In the genomic region with DNA sequence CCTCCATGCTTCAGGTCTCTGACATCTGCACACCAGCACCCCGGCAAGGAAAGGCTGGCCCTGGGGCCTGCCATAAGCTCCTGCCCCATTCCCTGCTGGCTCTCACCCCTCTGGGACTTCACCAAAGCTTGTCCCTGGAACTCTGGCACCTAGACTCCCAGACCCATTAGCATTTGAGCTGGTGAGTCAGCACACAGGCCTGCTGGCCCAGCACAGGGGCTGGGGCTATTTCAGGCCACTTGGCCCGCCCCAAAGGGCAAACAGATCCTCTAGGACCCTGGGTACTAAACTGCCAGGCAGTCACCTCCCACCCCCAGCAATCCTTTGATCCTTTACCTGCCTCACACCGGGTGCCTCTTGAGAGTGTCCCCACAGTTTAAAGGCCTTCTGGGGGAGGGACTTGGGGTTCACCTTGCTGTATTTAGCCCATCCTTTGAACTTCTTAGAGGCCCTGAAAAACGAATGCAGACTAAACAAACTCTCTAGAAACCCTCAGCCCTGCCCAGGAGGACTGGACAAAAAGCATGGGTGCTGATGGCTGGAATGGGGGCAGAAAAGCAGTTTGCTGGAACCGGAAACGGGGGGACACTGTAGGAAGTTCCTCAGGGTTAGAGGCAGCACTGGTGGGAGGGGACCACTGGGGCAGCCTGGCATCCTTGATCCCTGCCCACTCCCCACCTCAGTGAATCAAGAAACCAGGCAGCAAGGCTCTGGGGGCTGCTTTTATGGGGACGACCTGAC, we compare ENCODE assay signal across 10 cellular contexts. TPM values are rescaled to one million over a fixed set of nuclear protein-coding genes. Genes with fewer than 3 reads are reported as not detected.
DNase-seq lines count a peak whose midpoint lies in the region; ATAC-seq and TF ChIP-seq lines count a peak whose summit lies in the region.
"Had no signal": no experiment of that assay in that cellular context is flagged by ENCODE, and none has a peak within 500 bp of the region (broad histone marks: within the 10 kb centered on the region; RNA-seq: fewer than 3 reads in every experiment).

No MANE protein-coding gene starts in this region.

- H3K79me2 ChIP-seq in SK-N-SH (ENCODE audit: insufficient read depth), result no peaks in the 10 kb centered on the region

- H3K27me3 ChIP-seq in SK-N-SH (ENCODE audit: insufficient read depth) (no peaks in the 10 kb centered on the region), rectal smooth muscle tissue (ENCODE audit: control insufficient read depth, insufficient read depth, low read length) (no peaks in the 10 kb centered on the region)

- no peak for TF ChIP-seq RAD21 in SK-N-SH (IDR thresholded peaks at IDR 0.05; ENCODE audit: low read length)

- H3K4me3 ChIP-seq in SK-N-SH (ENCODE audit: low read depth in 2 of 2, low read length in 1 of 2) (no peak overlapping the region), rectal smooth muscle tissue (ENCODE audit: low read length) (no peak overlapping the region)

- H3K4me1 ChIP-seq in SK-N-SH (ENCODE audit: control insufficient read depth in 1 of 2, insufficient read depth in 2 of 2, low read depth in 1 of 2, low read length in 1 of 2) (peaks cover 20 to 23% of the 10 kb centered on the region in 2 experiments; a peak in 3 of 4 replicates), rectal smooth muscle tissue (ENCODE audit: control insufficient read depth, insufficient read depth, low read length) (peaks cover 10% of the 10 kb centered on the region)

- peaks cover 29% of the 10 kb centered on the region for H3F3A ChIP-seq in SK-N-SH (replicated peaks; ENCODE audit: insufficient read depth)

- H3K27ac ChIP-seq in SK-N-SH (ENCODE audit: low read depth in 2 of 2, low read length in 1 of 2) (peak overlapping the region; percentile 48 to 69), rectal smooth muscle tissue (ENCODE audit: low read depth, low read length) (peak overlapping the region; percentile 60)

- DNase-seq in ELF-1 (ENCODE audit: low read depth, low spot score) (peak; percentile 74), SK-N-SH (peak; percentile 62), left cardiac atrium (no peak)
- no peak for DNase-seq in activated CD4-positive, alpha-beta T cell treated with anti-CD3 and anti-CD28 coated beads, Interleukin-2, amount 50 U/mL, for 48 hours
- DNase-seq: NCI-H510A had no signal

- H3K9me3 ChIP-seq in SK-N-SH, result no peaks in the 10 kb centered on the region

- H3K9me2 ChIP-seq in SK-N-SH, result no peaks in the 10 kb centered on the region

- no peak for TF ChIP-seq EP300 in SK-N-SH (IDR thresholded peaks at IDR 0.05; ENCODE audit: borderline replicate concordance in 1 of 2, low read depth in 1 of 2, low read length in 1 of 2)

- no peak overlapping the region for H2AFZ ChIP-seq in SK-N-SH (ENCODE audit: low read depth)

- ATAC-seq in left cardiac atrium (peak; percentile 59 to 68), GM18858 (IDR thresholded peaks at IDR 0.05; ENCODE audit: unreplicated experiment) (no peak), GM21528 (IDR thresholded peaks at IDR 0.05; ENCODE audit: low FRiP score, unreplicated experiment) (no peak), GM18909 (IDR thresholded peaks at IDR 0.05; ENCODE audit: poor library complexity, unreplicated experiment) (no peak)
- ATAC-seq: natural killer cell treated with Interleukin-12 subunit alpha and Interleukin-12 subunit beta and Interleukin-15 and Interleukin-18, amount 100 ng/mL, for 72 hours had no signal

- H3K9ac ChIP-seq in SK-N-SH (no peak overlapping the region), rectal smooth muscle tissue (ENCODE audit: low read length) (no peak overlapping the region)

- intact Hi-C loops in left cardiac atrium (cut with DNase I), result no loop called here

- peak overlapping the region; percentile 50 for H3K4me2 ChIP-seq in SK-N-SH

- H3K36me3 ChIP-seq in SK-N-SH (replicated peaks in 1 of 2; ENCODE audit: control insufficient read depth in 1 of 2, insufficient read depth in 2 of 2, low read length in 1 of 2) (peaks cover 12 to 31% of the 10 kb centered on the region in 2 experiments), rectal smooth muscle tissue (ENCODE audit: control insufficient read depth, insufficient read depth, low read length) (peaks cover 25% of the 10 kb centered on the region)

- WGBS in SK-N-SH (ENCODE audit: low lambda C conversion rate), result 67% methylated on average over 7 of the region's 7 CpGs

- no peak for TF ChIP-seq CTCF in SK-N-SH (IDR thresholded peaks at IDR 0.05)

- POLR2A ChIA-PET in SK-N-SH (lab: Yijun Ruan, JAX), result interaction anchor here (1.0 to 1.3 kb wide), 2 partner anchors 13 to 16 kb away, joined by 3 read pairs; no protein-coding TSS in a partner anchor

- H4K20me1 ChIP-seq in SK-N-SH (ENCODE audit: insufficient read depth), result 0 out of 2 replicates have a peak, but pooled peaks cover 3% of the 10 kb centered on the region

- CTCF ChIA-PET in SK-N-SH (lab: Yijun Ruan, JAX), result interaction anchor here (0.9 to 11.3 kb wide), 6 partner anchors 13 to 39 kb away, joined by 3 to 116 read pairs (median 6); partner anchors contain the start of gene PPP1R9B

TF ChIP-seq in SK-N-SH, 30 proteins besides CTCF, POLR2A, EP300 and RAD21:
- peak; percentile 58; the same call in 1 of the 2 replicates for TF ChIP-seq JUND (IDR thresholded peaks at IDR 0.05)
- no peak for TF ChIP-seq ELF1 (IDR thresholded peaks at IDR 0.05)
TF ChIP-seq in SK-N-SH: peak in this region for 1.

RNA-seq across cellular contexts. Expression of gene SAMD14, which starts 3.2 kb away (rescaled TPM):
- 2.8 and 3.4 TPM in 2 replicates for polyA plus RNA-seq in SK-N-SH (2012; rRNA removed)
- polyA plus RNA-seq in SK-N-SH (2012; cell fraction: cytosol; rRNA removed), result 1.2 and 2.0 TPM in 2 replicates
- polyA plus RNA-seq in SK-N-SH (2012; cell fraction: nucleus; rRNA removed), result 12.4 and 16.5 TPM in 2 replicates
- 1 to 10 TPM; 1.6 to 2.1 TPM for total RNA-seq in left cardiac atrium

RNA-seq across cellular contexts. Expression of gene PPP1R9B, which starts 17.3 kb away (rescaled TPM):
- polyA plus RNA-seq in SK-N-SH (2012; rRNA removed), result 26.9 and 35.2 TPM in 2 replicates
- polyA plus RNA-seq in SK-N-SH (2012; cell fraction: cytosol; rRNA removed), result 19.8 and 24.9 TPM in 2 replicates
- 65.0 and 65.1 TPM in 2 replicates for polyA plus RNA-seq in SK-N-SH (2012; cell fraction: nucleus; rRNA removed)
- 10 to 100 TPM; 35.8 to 43.4 TPM for total RNA-seq in left cardiac atrium

RNA-seq across cellular contexts. Expression of gene SGCA, which starts 32.6 kb away (rescaled TPM):
- polyA plus RNA-seq in SK-N-SH (2012; rRNA removed), result 0.29 TPM in 1 of 2 replicates, not detected in the other
- 0.04 and 0.07 TPM in 2 replicates for polyA plus RNA-seq in SK-N-SH (2012; cell fraction: cytosol; rRNA removed)
- 0.11 and 0.15 TPM in 2 replicates for polyA plus RNA-seq in SK-N-SH (2012; cell fraction: nucleus; rRNA removed)
- total RNA-seq in left cardiac atrium, result 100 to 1,000 TPM in 1 of 2 donors, 10 to 100 TPM in 1; 96.3 to 131 TPM

RNA-seq across cellular contexts. Expression of gene PDK2, which starts 38.0 kb away (rescaled TPM):
- polyA plus RNA-seq in SK-N-SH (2012; rRNA removed), result 96.1 and 124 TPM in 2 replicates
- polyA plus RNA-seq in SK-N-SH (2012; cell fraction: cytosol; rRNA removed), result 41.5 and 62.1 TPM in 2 replicates
- 123 and 147 TPM in 2 replicates for polyA plus RNA-seq in SK-N-SH (2012; cell fraction: nucleus; rRNA removed)
- total RNA-seq in left cardiac atrium, result 100 to 1,000 TPM; 156 to 203 TPM

Comparison
In these comparisons a context has a peak if more than half of its experiments do, and no peak if none do; other contexts are left out.
1. DNase-seq: peak in ELF-1 (single experiment) and SK-N-SH (single experiment); none in left cardiac atrium (single experiment) and activated CD4-positive, alpha-beta T cell treated with anti-CD3 and anti-CD28 coated beads, Interleukin-2, amount 50 U/mL, for 48 hours (0 of 2).
2. ATAC-seq: peak in left cardiac atrium (2 of 2); none in GM18858 (single experiment), GM21528 (single experiment) and GM18909 (single experiment).